ENCODE assay signal across 1 cellular context in genomic region chr13:45168555-45168930, GRCh38.
TF ChIP-seq lines count a peak whose summit lies in the region.

No MANE protein-coding gene starts in this region.

TF ChIP-seq in A549, 52 proteins besides CTCF, POLR2A, EP300 and RAD21 (continued from another document):
- no peak for TF ChIP-seq EHF (CRISPR knock-in tag; IDR thresholded peaks at IDR 0.05)
- TF ChIP-seq KDM1A (IDR thresholded peaks at IDR 0.05; ENCODE audit: low read depth): no peak
- TF ChIP-seq PHF8 (IDR thresholded peaks at IDR 0.05; ENCODE audit: borderline replicate concordance, low read depth): no peak
- TF ChIP-seq NPAS2 (CRISPR knock-in tag; IDR thresholded peaks at IDR 0.05; ENCODE audit: borderline replicate concordance): no peak
- TF ChIP-seq USF2 (IDR thresholded peaks at IDR 0.05): no peak
- no peak for TF ChIP-seq GATA3 (IDR thresholded peaks at IDR 0.05; ENCODE audit: borderline replicate concordance)
- no peak for TF ChIP-seq ELK1 (IDR thresholded peaks at IDR 0.05; ENCODE audit: low read depth, low read length)
- no peak for TF ChIP-seq BCL3 (IDR thresholded peaks at IDR 0.05)
- no peak for TF ChIP-seq ZNF302 (CRISPR knock-in tag; IDR thresholded peaks at IDR 0.05)
- no peak for TF ChIP-seq E2F6 (IDR thresholded peaks at IDR 0.05; ENCODE audit: borderline replicate concordance, low read depth)
- no peak for TF ChIP-seq RFX5 (IDR thresholded peaks at IDR 0.05)
- TF ChIP-seq ESRRA (IDR thresholded peaks at IDR 0.05; ENCODE audit: borderline replicate concordance, low read length): no peak
- TF ChIP-seq RNF2 (IDR thresholded peaks at IDR 0.05; ENCODE audit: borderline replicate concordance, low read depth): no peak
TF ChIP-seq in A549: peak in this region for 0.
